In genomic region chr7:142595816-142596516, GRCh38 we compare ENCODE assay signal across 2 cellular contexts.
TF ChIP-seq lines count a peak whose summit lies in the region.

No MANE protein-coding gene starts in this region.

TF ChIP-seq in WTC11, 78 proteins besides CTCF, POLR2A, EP300 and RAD21:
- TF ChIP-seq, protein P1, sequence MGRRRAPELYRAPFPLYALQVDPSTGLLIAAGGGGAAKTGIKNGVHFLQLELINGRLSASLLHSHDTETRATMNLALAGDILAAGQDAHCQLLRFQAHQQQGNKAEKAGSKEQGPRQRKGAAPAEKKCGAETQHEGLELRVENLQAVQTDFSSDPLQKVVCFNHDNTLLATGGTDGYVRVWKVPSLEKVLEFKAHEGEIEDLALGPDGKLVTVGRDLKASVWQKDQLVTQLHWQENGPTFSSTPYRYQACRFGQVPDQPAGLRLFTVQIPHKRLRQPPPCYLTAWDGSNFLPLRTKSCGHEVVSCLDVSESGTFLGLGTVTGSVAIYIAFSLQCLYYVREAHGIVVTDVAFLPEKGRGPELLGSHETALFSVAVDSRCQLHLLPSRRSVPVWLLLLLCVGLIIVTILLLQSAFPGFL (CRISPR knock-in tag; IDR thresholded peaks at IDR 0.05; ENCODE audit: borderline replicate concordance) = no peak
- TF ChIP-seq SOX15 (CRISPR knock-in tag; IDR thresholded peaks at IDR 0.05) = no peak
- no peak for TF ChIP-seq NR1H2 (CRISPR knock-in tag; IDR thresholded peaks at IDR 0.05)
- TF ChIP-seq, protein P2, sequence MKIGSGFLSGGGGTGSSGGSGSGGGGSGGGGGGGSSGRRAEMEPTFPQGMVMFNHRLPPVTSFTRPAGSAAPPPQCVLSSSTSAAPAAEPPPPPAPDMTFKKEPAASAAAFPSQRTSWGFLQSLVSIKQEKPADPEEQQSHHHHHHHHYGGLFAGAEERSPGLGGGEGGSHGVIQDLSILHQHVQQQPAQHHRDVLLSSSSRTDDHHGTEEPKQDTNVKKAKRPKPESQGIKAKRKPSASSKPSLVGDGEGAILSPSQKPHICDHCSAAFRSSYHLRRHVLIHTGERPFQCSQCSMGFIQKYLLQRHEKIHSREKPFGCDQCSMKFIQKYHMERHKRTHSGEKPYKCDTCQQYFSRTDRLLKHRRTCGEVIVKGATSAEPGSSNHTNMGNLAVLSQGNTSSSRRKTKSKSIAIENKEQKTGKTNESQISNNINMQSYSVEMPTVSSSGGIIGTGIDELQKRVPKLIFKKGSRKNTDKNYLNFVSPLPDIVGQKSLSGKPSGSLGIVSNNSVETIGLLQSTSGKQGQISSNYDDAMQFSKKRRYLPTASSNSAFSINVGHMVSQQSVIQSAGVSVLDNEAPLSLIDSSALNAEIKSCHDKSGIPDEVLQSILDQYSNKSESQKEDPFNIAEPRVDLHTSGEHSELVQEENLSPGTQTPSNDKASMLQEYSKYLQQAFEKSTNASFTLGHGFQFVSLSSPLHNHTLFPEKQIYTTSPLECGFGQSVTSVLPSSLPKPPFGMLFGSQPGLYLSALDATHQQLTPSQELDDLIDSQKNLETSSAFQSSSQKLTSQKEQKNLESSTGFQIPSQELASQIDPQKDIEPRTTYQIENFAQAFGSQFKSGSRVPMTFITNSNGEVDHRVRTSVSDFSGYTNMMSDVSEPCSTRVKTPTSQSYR (CRISPR knock-in tag; IDR thresholded peaks at IDR 0.05) = no peak
- TF ChIP-seq SP1 (CRISPR knock-in tag; conservative IDR thresholded peaks at IDR 0.05) = no peak
- TF ChIP-seq, protein P3, sequence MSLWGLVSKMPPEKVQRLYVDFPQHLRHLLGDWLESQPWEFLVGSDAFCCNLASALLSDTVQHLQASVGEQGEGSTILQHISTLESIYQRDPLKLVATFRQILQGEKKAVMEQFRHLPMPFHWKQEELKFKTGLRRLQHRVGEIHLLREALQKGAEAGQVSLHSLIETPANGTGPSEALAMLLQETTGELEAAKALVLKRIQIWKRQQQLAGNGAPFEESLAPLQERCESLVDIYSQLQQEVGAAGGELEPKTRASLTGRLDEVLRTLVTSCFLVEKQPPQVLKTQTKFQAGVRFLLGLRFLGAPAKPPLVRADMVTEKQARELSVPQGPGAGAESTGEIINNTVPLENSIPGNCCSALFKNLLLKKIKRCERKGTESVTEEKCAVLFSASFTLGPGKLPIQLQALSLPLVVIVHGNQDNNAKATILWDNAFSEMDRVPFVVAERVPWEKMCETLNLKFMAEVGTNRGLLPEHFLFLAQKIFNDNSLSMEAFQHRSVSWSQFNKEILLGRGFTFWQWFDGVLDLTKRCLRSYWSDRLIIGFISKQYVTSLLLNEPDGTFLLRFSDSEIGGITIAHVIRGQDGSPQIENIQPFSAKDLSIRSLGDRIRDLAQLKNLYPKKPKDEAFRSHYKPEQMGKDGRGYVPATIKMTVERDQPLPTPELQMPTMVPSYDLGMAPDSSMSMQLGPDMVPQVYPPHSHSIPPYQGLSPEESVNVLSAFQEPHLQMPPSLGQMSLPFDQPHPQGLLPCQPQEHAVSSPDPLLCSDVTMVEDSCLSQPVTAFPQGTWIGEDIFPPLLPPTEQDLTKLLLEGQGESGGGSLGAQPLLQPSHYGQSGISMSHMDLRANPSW (CRISPR knock-in tag; conservative IDR thresholded peaks at IDR 0.05; ENCODE audit: low read depth) = no peak
- TF ChIP-seq OVOL2 (CRISPR knock-in tag; IDR thresholded peaks at IDR 0.05; ENCODE audit: borderline replicate concordance) = no peak
- no peak for TF ChIP-seq CREB1 (CRISPR knock-in tag; IDR thresholded peaks at IDR 0.05)
- TF ChIP-seq NFATC4 (CRISPR knock-in tag; IDR thresholded peaks at IDR 0.05) = no peak
- no peak for TF ChIP-seq ZNF138 (CRISPR knock-in tag; conservative IDR thresholded peaks at IDR 0.05)
- TF ChIP-seq ZNF532 (CRISPR knock-in tag; IDR thresholded peaks at IDR 0.05; ENCODE audit: borderline replicate concordance) = no peak
- no peak for TF ChIP-seq SMAD3 (CRISPR knock-in tag; IDR thresholded peaks at IDR 0.05; ENCODE audit: borderline replicate concordance)
- no peak for TF ChIP-seq RELA (CRISPR knock-in tag; IDR thresholded peaks at IDR 0.05; ENCODE audit: borderline replicate concordance)
- TF ChIP-seq GABPB1 (CRISPR knock-in tag; IDR thresholded peaks at IDR 0.05) = no peak
- no peak for TF ChIP-seq RORB (CRISPR knock-in tag; IDR thresholded peaks at IDR 0.05)
- no peak for TF ChIP-seq ZNF232 (CRISPR knock-in tag; IDR thresholded peaks at IDR 0.05)
- no peak for TF ChIP-seq ZNF219 (CRISPR knock-in tag; IDR thresholded peaks at IDR 0.05; ENCODE audit: borderline replicate concordance)

TF ChIP-seq in HepG2, 621 proteins besides CTCF, POLR2A, EP300 and RAD21:
- TF ChIP-seq ZNF142 (CRISPR knock-in tag; IDR thresholded peaks at IDR 0.05) = no peak
- TF ChIP-seq RORA (CRISPR knock-in tag; IDR thresholded peaks at IDR 0.05) = no peak
- TF ChIP-seq JUN (CRISPR knock-in tag; IDR thresholded peaks at IDR 0.05) = no peak
- no peak for TF ChIP-seq ZNF44 (CRISPR knock-in tag; IDR thresholded peaks at IDR 0.05)
TF ChIP-seq in HepG2: peak in this region for 0.
